ENCODE assay signal across 32 cellular contexts in genomic region chr15:69895202-69895601, GRCh38.
"Had no signal": no experiment of that assay in that cellular context is flagged by ENCODE, and none has a peak within 500 bp of the region (broad histone marks: within the 10 kb centered on the region; RNA-seq: fewer than 3 reads in every experiment).

No MANE protein-coding gene starts in this region.

- ATAC-seq: activated CD8-positive, alpha-beta T cell treated with anti-CD3 and anti-CD28 coated beads for 36 hours; activated naive CD4-positive, alpha-beta T cell treated with anti-CD3 and anti-CD28 coated beads, Interleukin-2, amount 50 U/mL, for 72 hours; activated T-cell treated with anti-CD3 and anti-CD28 coated beads, Interleukin-2, amount 50 U/mL, for 4 hours; activated T-cell treated with anti-CD3 and anti-CD28 coated beads, Interleukin-2, amount 50 U/mL, for 72 hours; activated T-helper 17 cell treated with anti-CD3 and anti-CD28 coated beads, Interleukin-2, amount 50 U/mL, for 72 hours; body of pancreas had no signal

- DNase-seq: activated B cell treated with CpG ODN at 0.5 μM for 24 hours; activated CD4-positive, alpha-beta memory T cell treated with anti-CD3 and anti-CD28 coated beads for 36 hours; activated CD4-positive, alpha-beta T cell treated with anti-CD3 and anti-CD28 coated beads for 48 hours; activated CD4-positive, alpha-beta T cell treated with anti-CD3 and anti-CD28 coated beads, Interleukin-2, amount 50 U/mL, for 1 hour; activated CD4-positive, alpha-beta T cell treated with anti-CD3 and anti-CD28 coated beads, Interleukin-2, amount 50 U/mL, for 4 hours; activated CD4-positive, CD25-positive, alpha-beta regulatory T cell treated with anti-CD3 and anti-CD28 coated beads, Interleukin-2, amount 50 U/mL, for 72 hours; activated CD8-positive, alpha-beta memory T cell treated with anti-CD3 and anti-CD28 coated beads, Interleukin-2, amount 50 U/mL, for 4 hours; activated CD8-positive, alpha-beta T cell treated with anti-CD3 and anti-CD28 coated beads for 36 hours; activated effector memory CD4-positive, alpha-beta T cell treated with anti-CD3 and anti-CD28 coated beads, Interleukin-2, amount 50 U/mL, for 16 hours; activated gamma-delta T cell treated with Interleukin-2 at 50 U/mL for 16 hours; activated naive CD4-positive, alpha-beta T cell; activated naive CD4-positive, alpha-beta T cell treated with anti-CD3 and anti-CD28 coated beads for 36 hours; activated naive CD4-positive, alpha-beta T cell treated with anti-CD3 and anti-CD28 coated beads, Interleukin-2, amount 50 U/mL, for 16 hours; activated naive CD8-positive, alpha-beta T cell treated with anti-CD3 and anti-CD28 coated beads, Interleukin-2, amount 10 ng/mL, durations not matched to agents 7 days and 5 days; activated T-cell treated with anti-CD3 and anti-CD28 coated beads for 4 hours; activated T-cell treated with anti-CD3 and anti-CD28 coated beads, Interleukin-2, amount 50 U/mL, for 1 hour; activated T-cell treated with anti-CD3 and anti-CD28 coated beads, Interleukin-2, amount 50 U/mL, for 4 hours; activated T-cell treated with anti-CD3 and anti-CD28 coated beads, Interleukin-2, amount 50 U/mL, for 72 hours; adrenal gland; amniotic stem cell; aorta; body of pancreas; brain microvascular endothelial cell; central memory CD4-positive, alpha-beta T cell; T-helper 1 cell; T-helper 2 cell; T-helper 9 cell had no signal

- H3K9me3 Mint-ChIP-seq: activated CD8-positive, alpha-beta T cell treated with anti-CD3 and anti-CD28 coated beads for 36 hours; T-helper 1 cell treated with Interleukin-12 subunit alpha and Interleukin-12 subunit beta and Interleukin-4 antibody, amounts not matched to agents 30 μg/mL and 1 μg/mL, for 36 hours had no signal

- H3K4me3 Mint-ChIP-seq: activated B cell treated with CpG ODN at 0.5 μM for 24 hours; activated CD4-positive, alpha-beta memory T cell treated with anti-CD3 and anti-CD28 coated beads for 36 hours; activated CD8-positive, alpha-beta T cell treated with anti-CD3 and anti-CD28 coated beads for 36 hours; activated naive CD4-positive, alpha-beta T cell treated with anti-CD3 and anti-CD28 coated beads for 36 hours; activated naive CD8-positive, alpha-beta T cell treated with anti-CD3 and anti-CD28 coated beads, Interleukin-2, amount 10 ng/mL, durations not matched to agents 7 days and 5 days; activated T-cell treated with anti-CD3 and anti-CD28 coated beads, Interleukin-2, amount 50 U/mL, for 4 hours; activated T-cell treated with anti-CD3 and anti-CD28 coated beads, Interleukin-2, amount 50 U/mL, for 72 hours; activated T-helper 1 cell treated with anti-CD3 and anti-CD28 coated beads, Interleukin-12 subunit alpha, Interleukin-12 subunit beta, Interleukin-2, Interleukin-4 antibody, amounts not matched to agents 30 ng/mL and 10 ng/mL and 1 ng/mL, durations not matched to agents 14 hours and 24 hours and 36 hours; activated T-helper 17 cell treated with anti-CD3 and anti-CD28 coated beads, Interleukin-2, amount 50 U/mL, for 72 hours; T-helper 1 cell treated with Interleukin-12 subunit alpha and Interleukin-12 subunit beta and Interleukin-4 antibody, amounts not matched to agents 30 μg/mL and 1 μg/mL, for 36 hours; T-helper 2 cell treated with Interferon-gamma antibody and Interleukin-4, amounts not matched to agents 5 μg/mL and 100 μg/mL, for 36 hours had no signal

- H3K4me1 Mint-ChIP-seq: activated naive CD8-positive, alpha-beta T cell treated with anti-CD3 and anti-CD28 coated beads, Interleukin-2, amount 10 ng/mL, durations not matched to agents 7 days and 5 days; activated T-helper 17 cell treated with anti-CD3 and anti-CD28 coated beads, Interleukin-2, amount 50 U/mL, for 72 hours had no signal

- H3K27ac Mint-ChIP-seq: activated B cell treated with CpG ODN at 0.5 μM for 24 hours; activated CD4-positive, alpha-beta memory T cell treated with anti-CD3 and anti-CD28 coated beads for 36 hours; activated CD8-positive, alpha-beta T cell treated with anti-CD3 and anti-CD28 coated beads for 36 hours; activated naive CD4-positive, alpha-beta T cell treated with anti-CD3 and anti-CD28 coated beads for 36 hours; activated naive CD4-positive, alpha-beta T cell treated with anti-CD3 and anti-CD28 coated beads, Interleukin-2, amount 50 U/mL, for 72 hours; activated naive CD8-positive, alpha-beta T cell treated with anti-CD3 and anti-CD28 coated beads, Interleukin-2, amount 10 ng/mL, durations not matched to agents 7 days and 5 days; activated T-cell treated with anti-CD3 and anti-CD28 coated beads, Interleukin-2, amount 50 U/mL, for 72 hours; activated T-helper 1 cell treated with anti-CD3 and anti-CD28 coated beads, Interleukin-12 subunit alpha, Interleukin-12 subunit beta, Interleukin-2, Interleukin-4 antibody, amounts not matched to agents 30 ng/mL and 10 ng/mL and 1 ng/mL, durations not matched to agents 14 hours and 24 hours and 36 hours; activated T-helper 17 cell treated with anti-CD3 and anti-CD28 coated beads, Interleukin-2, amount 50 U/mL, for 72 hours; T-helper 1 cell treated with Interleukin-12 subunit alpha and Interleukin-12 subunit beta and Interleukin-4 antibody, amounts not matched to agents 30 μg/mL and 1 μg/mL, for 36 hours; T-helper 2 cell treated with Interferon-gamma antibody and Interleukin-4, amounts not matched to agents 5 μg/mL and 100 μg/mL, for 36 hours had no signal

- H3K36me3 Mint-ChIP-seq: activated CD4-positive, alpha-beta memory T cell treated with anti-CD3 and anti-CD28 coated beads for 36 hours; activated naive CD4-positive, alpha-beta T cell treated with anti-CD3 and anti-CD28 coated beads, Interleukin-2, amount 50 U/mL, for 72 hours had no signal
